21 cellular contexts compared by ENCODE assay signal in genomic region chr6:49506569-49507111, GRCh38. TPM values are rescaled to one million over a fixed set of nuclear protein-coding genes. Genes with fewer than 3 reads are reported as not detected.
"Had no signal": no experiment of that assay in that cellular context is flagged by ENCODE, and none has a peak within 500 bp of the region (broad histone marks: within the 10 kb centered on the region; RNA-seq: fewer than 3 reads in every experiment).

No MANE protein-coding gene starts in this region.

- H3K4me1 ChIP-seq: adrenal gland, gastroesophageal sphincter, heart right ventricle had no signal

- H3K4me2 ChIP-seq: smooth muscle cell had no signal

- H3K4me3 ChIP-seq: adrenal gland, gastroesophageal sphincter, heart right ventricle, smooth muscle cell, thoracic aorta had no signal

- H3K9me3 ChIP-seq: adrenal gland, gastroesophageal sphincter, thoracic aorta had no signal

- H3K36me3 ChIP-seq: adrenal gland, gastroesophageal sphincter, heart right ventricle, thoracic aorta had no signal

- H3K27ac ChIP-seq: adrenal gland, gastroesophageal sphincter, heart right ventricle, thoracic aorta had no signal

- H3K27me3 ChIP-seq: adrenal gland had no signal

- FAIRE-seq: endometrium had no signal

- DNase-seq: activated CD4-positive, alpha-beta memory T cell treated with anti-CD3 and anti-CD28 coated beads for 36 hours; activated CD4-positive, alpha-beta T cell treated with anti-CD3 and anti-CD28 coated beads for 36 hours; activated effector memory CD4-positive, alpha-beta T cell treated with anti-CD3 and anti-CD28 coated beads, Interleukin-2, amount 50 U/mL, for 16 hours; activated T-cell treated with anti-CD3 and anti-CD28 coated beads, Interleukin-2, amount 50 U/mL, for 4 hours; adrenal gland; heart right ventricle; islet precursor cell; mesendoderm; nucleus accumbens; right cardiac atrium; stimulated activated naive CD8-positive, alpha-beta T cell treated with anti-CD3 and anti-CD28 coated beads, Interleukin-15, amount 100 ng/mL, for 72 hours had no signal

- ATAC-seq: activated CD4-positive, alpha-beta T cell treated with anti-CD3 and anti-CD28 coated beads for 36 hours; activated T-cell treated with anti-CD3 and anti-CD28 coated beads, Interleukin-2, amount 50 U/mL, for 4 hours; gastroesophageal sphincter; heart right ventricle; right cardiac atrium; stimulated activated naive CD8-positive, alpha-beta T cell treated with anti-CD3 and anti-CD28 coated beads, Interleukin-15, amount 100 ng/mL, for 72 hours had no signal

RNA-seq across cellular contexts. Expression of gene GLYATL3, which starts 6.9 kb away (rescaled TPM):
- total RNA-seq: activated CD4-positive, alpha-beta memory T cell treated with anti-CD3 and anti-CD28 coated beads for 36 hours; activated CD4-positive, alpha-beta T cell treated with anti-CD3 and anti-CD28 coated beads for 36 hours; activated T-cell treated with anti-CD3 and anti-CD28 coated beads, Interleukin-2, amount 50 U/mL, for 4 hours; adrenal gland; cardiac septum; gastroesophageal sphincter; heart right ventricle; lower leg skin; posterior vena cava; right cardiac atrium; smooth muscle cell; T-helper 1 cell treated with Interleukin-12 subunit alpha and Interleukin-12 subunit beta and Interleukin-4 antibody, amounts not matched to agents 30 ng/mL and 1 ng/mL, for 36 hours; thoracic aorta; urinary bladder had no signal
- polyA plus RNA-seq: adrenal gland, esophagus, heart right ventricle, right cardiac atrium, smooth muscle cell, urinary bladder had no signal

RNA-seq across cellular contexts. Expression of gene C6orf141, which starts 43.8 kb away (rescaled TPM):
- total RNA-seq: T-helper 1 cell treated with Interleukin-12 subunit alpha and Interleukin-12 subunit beta and Interleukin-4 antibody, amounts not matched to agents 30 ng/mL and 1 ng/mL, for 36 hours had no signal
